20 cellular contexts compared by ENCODE assay signal in genomic region chr16:16828913-16829398, GRCh38.
DNase-seq lines count a peak whose midpoint lies in the region; ATAC-seq, FAIRE-seq and TF ChIP-seq lines count a peak whose summit lies in the region.
"Had no signal": no experiment of that assay in that cellular context is flagged by ENCODE, and none has a peak within 500 bp of the region (broad histone marks: within the 10 kb centered on the region; RNA-seq: fewer than 3 reads in every experiment).

No MANE protein-coding gene starts in this region.

- TF ChIP-seq RAD21 in K562 (CRISPR knock-in tag; conservative IDR thresholded peaks at IDR 0.05 in 1 of 2, IDR thresholded peaks at IDR 0.05 in 1 of 2): no peak

- no peaks in the 10 kb centered on the region for H3K9me1 ChIP-seq in K562 (ENCODE audit: control insufficient read depth, insufficient read depth, low read length)

- no peak; the same call in 1 of the 2 replicates for TF ChIP-seq EP300 in K562 (IDR thresholded peaks at IDR 0.05; ENCODE audit: low read length)

- DNase-seq in GM12891 (ENCODE audit: insufficient read length, low spot score): no peak
- DNase-seq in MV-4-11 (lab: John Stamatoyannopoulos, UW): peak; percentile 11
- DNase-seq in K562 (ENCODE audit: extremely low read depth in 1 of 4, low spot score in 3 of 4): peak; percentile 16 to 65 (median 32)
- peak; percentile 15 for DNase-seq in neural progenitor cell (ENCODE audit: low spot score)
- DNase-seq in mucosa of descending colon: no peak
- DNase-seq in psoas muscle: no peak
- DNase-seq: activated CD4-positive, alpha-beta T cell treated with anti-CD3 and anti-CD28 coated beads, Interleukin-2, amount 50 U/mL, for 48 hours; activated naive CD4-positive, alpha-beta T cell treated with anti-CD3 and anti-CD28 coated beads for 36 hours; activated T-cell treated with anti-CD3 and anti-CD28 coated beads, Interleukin-2, amount 50 U/mL, for 1 hour; Calu3; GF-D8; hypothalamus; NCI-H446; ovary; SIG-M5; stimulated activated CD4-positive, alpha-beta T cell treated with anti-CD3 and anti-CD28 coated beads, Interleukin-2, amount 100 ng/mL, for 24 hours had no signal

- CTCF ChIA-PET in K562 (lab: Yijun Ruan, JAX; ENCODE audit: low intra/inter-chr PET ratio): no interaction called here

- WGBS in K562 (ENCODE audit: insufficient coverage, low coverage, missing lambda C conversion rate): 1% methylated on average over 6 of the region's 6 CpGs
- 33 to 37% (median 33%) methylated on average over 6 of the region's 6 CpGs for WGBS in psoas muscle, 3 donors

- H3K9me3 ChIP-seq in K562 (replicated peaks; ENCODE audit: control insufficient read depth, insufficient read depth, low read depth, low read length) (no peaks in the 10 kb centered on the region), neural progenitor cell (ENCODE audit: low read depth) (no peaks in the 10 kb centered on the region), mucosa of descending colon (no peaks in the 10 kb centered on the region), psoas muscle (no peaks in the 10 kb centered on the region)
- H3K9me3 ChIP-seq: ovary had no signal

- FAIRE-seq in GM12891 (lab: Jason Lieb, UNC) (no peak), K562 (lab: Jason Lieb, UNC) (peak; percentile 76)
- FAIRE-seq: GM12878 had no signal

- intact Hi-C loops in K562 (cut with micrococcal nuclease) (no loop called here), mucosa of descending colon (cut with DNase I, micrococcal nuclease) (no loop called here), psoas muscle (cut with DNase I) (no loop called here)

- peak overlapping the region; percentile 63 for H3K27ac ChIP-seq in K562 (ENCODE audit: extremely low read depth, low read depth, low read length)
- no peak overlapping the region for H3K27ac ChIP-seq in neural progenitor cell
- no peak overlapping the region for H3K27ac ChIP-seq in psoas muscle
- H3K27ac ChIP-seq: coronary artery, ovary had no signal

- BruUV-seq in K562 (replicated peaks; lab: Mats Ljungman, UMichigan): no TSS peak

- H2AFZ ChIP-seq in K562 (ENCODE audit: low read depth, low read length): peak overlapping the region; percentile 53
- H2AFZ ChIP-seq in neural progenitor cell (replicated peaks): peak overlapping the region; percentile 74

- peak overlapping the region; percentile 11 for H3K27ac Mint-ChIP-seq in neural progenitor cell
- H3K27ac Mint-ChIP-seq in stimulated activated memory B cell treated with anti-CD40 and anti-IgM and Interleukin-4, amounts not matched to agents 10 μg/mL and 1 μg/mL and 100 μg/mL, for 72 hours: no peak overlapping the region
- H3K27ac Mint-ChIP-seq: activated naive CD4-positive, alpha-beta T cell treated with anti-CD3 and anti-CD28 coated beads for 36 hours had no signal

- H3K79me2 ChIP-seq in K562 (ENCODE audit: control insufficient read depth, insufficient read depth, low read length) (no peaks in the 10 kb centered on the region), neural progenitor cell (ENCODE audit: low read depth) (no peaks in the 10 kb centered on the region)

- H3K9me3 Mint-ChIP-seq in neural progenitor cell: peaks cover 3% of the 10 kb centered on the region
- H3K9me3 Mint-ChIP-seq in stimulated activated memory B cell treated with anti-CD40 and anti-IgM and Interleukin-4, amounts not matched to agents 10 μg/mL and 1 μg/mL and 100 μg/mL, for 72 hours: no peaks in the 10 kb centered on the region

- no peak overlapping the region for H3K4me3 ChIP-seq in K562
- H3K4me3 ChIP-seq in neural progenitor cell: no peak overlapping the region
- no peak overlapping the region for H3K4me3 ChIP-seq in mucosa of descending colon
- H3K4me3 ChIP-seq in psoas muscle: no peak overlapping the region
- H3K4me3 ChIP-seq: coronary artery, GM12878, ovary had no signal

- H4K20me1 ChIP-seq in K562 (replicated peaks; ENCODE audit: control insufficient read depth, insufficient read depth, low read length): no peaks in the 10 kb centered on the region
- H4K20me1 ChIP-seq in neural progenitor cell (ENCODE audit: low read depth): no peaks in the 10 kb centered on the region

- ATAC-seq in K562 (peak; percentile 91), mucosa of descending colon (no peak), psoas muscle (no peak)
- ATAC-seq in stimulated activated memory B cell treated with anti-CD40 and anti-IgM and Interleukin-4, amounts not matched to agents 10 μg/mL and 1 μg/mL and 100 μg/mL, for 72 hours: no peak
- ATAC-seq: GM12878, left lobe of liver had no signal

- H3F3A ChIP-seq in neural progenitor cell (ENCODE audit: low read depth): peaks cover 4% of the 10 kb centered on the region

- TF ChIP-seq CTCF in K562 (IDR thresholded peaks at IDR 0.05 in 2 of 3, conservative IDR thresholded peaks at IDR 0.05 in 1 of 3; ENCODE audit: insufficient read depth in 2 of 3, low read depth in 1 of 3, low read length in 3 of 3): no peak
- TF ChIP-seq CTCF in neural progenitor cell (IDR thresholded peaks at IDR 0.05): no peak
- TF ChIP-seq CTCF in mucosa of descending colon (IDR thresholded peaks at IDR 0.05): no peak
- no peak for TF ChIP-seq CTCF in psoas muscle (IDR thresholded peaks at IDR 0.05)

- H3K4me3 Mint-ChIP-seq in neural progenitor cell: no peak overlapping the region
- H3K4me3 Mint-ChIP-seq in stimulated activated memory B cell treated with anti-CD40 and anti-IgM and Interleukin-4, amounts not matched to agents 10 μg/mL and 1 μg/mL and 100 μg/mL, for 72 hours: no peak overlapping the region
- H3K4me3 Mint-ChIP-seq: activated naive CD4-positive, alpha-beta T cell treated with anti-CD3 and anti-CD28 coated beads for 36 hours had no signal

- H3K36me3 ChIP-seq in K562 (ENCODE audit: control insufficient read depth, insufficient read depth, low read length): no peaks in the 10 kb centered on the region
- no peaks in the 10 kb centered on the region for H3K36me3 ChIP-seq in neural progenitor cell
- no peaks in the 10 kb centered on the region for H3K36me3 ChIP-seq in mucosa of descending colon (ENCODE audit: low read depth)
- no peaks in the 10 kb centered on the region for H3K36me3 ChIP-seq in psoas muscle (ENCODE audit: insufficient read depth in 1 of 2, low read depth in 1 of 2)
- H3K36me3 ChIP-seq: ovary had no signal

- H3K27me3 Mint-ChIP-seq in neural progenitor cell (ENCODE audit: insufficient read depth, low read depth): peaks cover 3% of the 10 kb centered on the region
- peaks cover 42% of the 10 kb centered on the region for H3K27me3 Mint-ChIP-seq in stimulated activated memory B cell treated with anti-CD40 and anti-IgM and Interleukin-4, amounts not matched to agents 10 μg/mL and 1 μg/mL and 100 μg/mL, for 72 hours

- H3K9ac ChIP-seq in K562 (ENCODE audit: insufficient read depth in 1 of 2, low read depth in 2 of 2, low read length in 2 of 2) (no peak overlapping the region), neural progenitor cell (no peak overlapping the region)

- POLR2A ChIA-PET in K562 (lab: Yijun Ruan, JAX): no interaction called here

- H3K4me1 Mint-ChIP-seq in neural progenitor cell: peaks cover 8% of the 10 kb centered on the region
- H3K4me1 Mint-ChIP-seq in stimulated activated memory B cell treated with anti-CD40 and anti-IgM and Interleukin-4, amounts not matched to agents 10 μg/mL and 1 μg/mL and 100 μg/mL, for 72 hours: no peaks in the 10 kb centered on the region

- in situ Hi-C loops in K562 (cut with MboI): no loop called here

- H3K4me2 ChIP-seq in K562 (ENCODE audit: insufficient read depth, low read length) (peak overlapping the region; percentile 60), neural progenitor cell (no peak overlapping the region)

- no peaks in the 10 kb centered on the region for H3K27me3 ChIP-seq in K562 (ENCODE audit: control insufficient read depth in 2 of 2, insufficient read depth in 2 of 2, low read length in 2 of 2)
- H3K27me3 ChIP-seq in neural progenitor cell: no peaks in the 10 kb centered on the region
- H3K27me3 ChIP-seq in psoas muscle (ENCODE audit: insufficient read depth in 3 of 3, low read length in 2 of 3): no peaks in the 10 kb centered on the region
- H3K27me3 ChIP-seq: ovary had no signal

- TF ChIP-seq POLR2A in GM12891 (IDR thresholded peaks at IDR 0.05; ENCODE audit: low read depth, low read length) (no peak), K562 (conservative IDR thresholded peaks at IDR 0.05) (no peak)

- H3K4me1 ChIP-seq in K562 (replicated peaks in 1 of 2; ENCODE audit: control insufficient read depth in 2 of 2, insufficient read depth in 2 of 2, low read length in 2 of 2): peaks cover 4 to 17% of the 10 kb centered on the region in 2 experiments; a peak in 4 of 5 replicates
- H3K4me1 ChIP-seq in neural progenitor cell: peaks cover 11% of the 10 kb centered on the region
- H3K4me1 ChIP-seq in mucosa of descending colon (ENCODE audit: low read depth): no peaks in the 10 kb centered on the region
- no peaks in the 10 kb centered on the region for H3K4me1 ChIP-seq in psoas muscle

- no peaks in the 10 kb centered on the region for H3K36me3 Mint-ChIP-seq in neural progenitor cell
- H3K36me3 Mint-ChIP-seq in stimulated activated memory B cell treated with anti-CD40 and anti-IgM and Interleukin-4, amounts not matched to agents 10 μg/mL and 1 μg/mL and 100 μg/mL, for 72 hours: no peaks in the 10 kb centered on the region

TF ChIP-seq in GM12891, 5 proteins besides CTCF, POLR2A, EP300 and RAD21:
- peak; percentile 36; the same call in 1 of the 2 replicates for TF ChIP-seq POU2F2 (IDR thresholded peaks at IDR 0.05; ENCODE audit: low read depth, low read length)
- TF ChIP-seq TAF1 (IDR thresholded peaks at IDR 0.05; ENCODE audit: low read depth, low read length): no peak

TF ChIP-seq in K562, 482 proteins besides CTCF, POLR2A, EP300 and RAD21 (continues in another document):
- TF ChIP-seq VEZF1 (CRISPR knock-in tag; IDR thresholded peaks at IDR 0.05) (peak; percentile 40; the same call in 1 of the 2 replicates), LEF1 (IDR thresholded peaks at IDR 0.05) (peak; percentile 34; the same call in 1 of the 2 replicates), SOX6 (IDR thresholded peaks at IDR 0.05) (peak; percentile 37; the same call in 1 of the 2 replicates), ZNF766 (CRISPR knock-in tag; conservative IDR thresholded peaks at IDR 0.05) (peak; percentile 64; the same call in 1 of the 2 replicates)

Comparison
In these comparisons a context has a peak if more than half of its experiments do, and no peak if none do; other contexts are left out.
1. DNase-seq: peak in MV-4-11 (single experiment), K562 (4 of 4) and neural progenitor cell (single experiment); none in GM12891 (single experiment), mucosa of descending colon (0 of 3) and psoas muscle (0 of 2).